Comparison of ENCODE assay signal across 17 cellular contexts in the genomic region with DNA sequence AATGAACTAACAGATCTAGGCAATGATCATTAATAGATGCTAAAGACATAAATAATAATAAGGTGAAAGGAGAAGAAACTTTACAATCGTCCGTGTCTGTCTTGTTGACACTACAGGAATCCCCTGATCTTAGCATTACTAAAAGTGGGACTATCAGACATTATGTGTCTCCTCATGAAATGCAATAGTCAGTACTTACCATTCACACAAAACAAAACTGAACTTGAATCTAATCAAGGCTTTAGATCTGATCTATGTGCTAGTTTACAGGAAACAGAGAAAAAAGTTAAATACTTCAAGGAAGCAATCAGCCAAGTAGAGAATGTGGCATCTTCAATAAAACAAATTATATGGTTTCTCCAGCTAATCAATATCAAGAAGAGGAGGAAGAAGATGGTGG.
"Had no signal": no experiment of that assay in that cellular context is flagged by ENCODE, and none has a peak within 500 bp of the region (broad histone marks: within the 10 kb centered on the region; RNA-seq: fewer than 3 reads in every experiment).

No MANE protein-coding gene starts in this region.

- ATAC-seq: esophagus mucosa, gastroesophageal sphincter, heart left ventricle, left lung, T-cell had no signal

- H3K4me3 Mint-ChIP-seq: dendritic cell treated with granulocyte-macrophage colony-stimulating factor and Interleukin-4, amounts not matched to agents 40 ng/mL and 50 ng/mL, for 4 days; neural crest cell had no signal

- H3K27me3 Mint-ChIP-seq: dendritic cell treated with granulocyte-macrophage colony-stimulating factor and Interleukin-4, amounts not matched to agents 40 ng/mL and 50 ng/mL, for 4 days; T-cell had no signal

- H3K27ac ChIP-seq: gastroesophageal sphincter, heart left ventricle, left lung, spleen, thyroid gland had no signal

- H3K4me1 Mint-ChIP-seq: neural crest cell had no signal

- H3K36me3 ChIP-seq: thyroid gland had no signal

- H3K27me3 ChIP-seq: gastroesophageal sphincter, heart left ventricle, left lung, spleen, thyroid gland had no signal

- H3K4me1 ChIP-seq: gastroesophageal sphincter, heart left ventricle, left lung, spleen, thyroid gland had no signal

- H3K9me3 ChIP-seq: gastroesophageal sphincter, heart left ventricle, left lung, SK-N-SH, spleen, thyroid gland had no signal

- H3K27ac Mint-ChIP-seq: dendritic cell treated with granulocyte-macrophage colony-stimulating factor and Interleukin-4, amounts not matched to agents 40 ng/mL and 50 ng/mL, for 4 days had no signal

- H3K4me3 ChIP-seq: gastroesophageal sphincter, heart left ventricle, left lung, spleen, thyroid gland had no signal

- DNase-seq: activated CD4-positive, CD25-positive, alpha-beta regulatory T cell treated with anti-CD3 and anti-CD28 coated beads, Interleukin-2, amount 50 U/mL, for 72 hours; effector CD8-positive, alpha-beta T cell; heart left ventricle; left lung; mammary epithelial cell; midbrain; retina; SHP77 treated with DMSO at 0.1 percent for 48 hours; SK-N-SH; spleen; stimulated activated naive CD4-positive, alpha-beta T cell treated with Interleukin-2 at 50 U/mL for 16 hours; T-cell; thyroid gland had no signal

- H3K9me3 Mint-ChIP-seq: dendritic cell treated with granulocyte-macrophage colony-stimulating factor and Interleukin-4, amounts not matched to agents 40 ng/mL and 50 ng/mL, for 4 days; neural crest cell; T-cell had no signal
